ENCODE assay signal across 10 cellular contexts in the genomic region with DNA sequence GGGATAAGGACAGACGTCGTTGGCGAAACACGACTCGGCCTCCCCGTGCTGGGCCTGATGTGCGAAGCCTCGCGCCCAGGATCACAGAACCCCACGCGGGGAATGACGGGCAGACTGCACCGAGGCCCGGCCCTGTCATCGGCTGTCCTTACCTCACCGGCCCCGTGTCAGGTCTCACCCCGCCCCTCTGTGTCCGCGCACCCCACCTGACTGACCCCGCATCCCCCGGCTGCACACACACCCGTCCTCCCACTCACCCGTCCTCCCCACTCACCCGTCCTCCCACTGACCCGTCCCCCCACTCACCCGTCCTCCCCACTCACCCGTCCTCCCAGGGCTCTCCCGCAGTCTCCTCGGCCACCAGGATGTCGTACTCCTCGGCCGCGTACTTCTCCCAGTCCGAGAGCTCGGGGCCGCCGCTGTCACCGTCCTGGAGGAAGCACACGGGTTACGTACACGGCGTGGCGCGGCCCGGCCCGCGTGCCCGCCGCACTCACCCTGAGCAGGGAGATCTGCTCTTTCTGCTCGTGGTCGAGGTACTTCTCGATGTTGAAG.
"Had no signal": no experiment of that assay in that cellular context is flagged by ENCODE, and none has a peak within 500 bp of the region (broad histone marks: within the 10 kb centered on the region; RNA-seq: fewer than 3 reads in every experiment).

No MANE protein-coding gene starts in this region.

- H3K27me3 ChIP-seq: gastrocnemius medialis, heart right ventricle, suprapubic skin had no signal

- H3K9me3 ChIP-seq: gastrocnemius medialis, heart right ventricle, suprapubic skin had no signal

- DNase-seq: activated naive CD4-positive, alpha-beta T cell treated with Interleukin-2 at 50 U/mL for 16 hours; anterior cingulate cortex; gastrocnemius medialis; heart right ventricle; mesenchymal stem cell; stimulated activated CD4-positive, alpha-beta T cell treated with anti-CD3 and anti-CD28 coated beads, Interleukin-4, amount 100 ng/mL, for 1 hour; T-helper 9 cell had no signal

- H3K27ac ChIP-seq: gastrocnemius medialis, heart right ventricle, suprapubic skin had no signal

- H3K4me3 ChIP-seq: gastrocnemius medialis, heart right ventricle, suprapubic skin had no signal

- ATAC-seq: activated CD4-positive, CD25-positive, alpha-beta regulatory T cell treated with anti-CD3 and anti-CD28 coated beads, Interleukin-2, amount 50 U/mL, for 24 hours; activated T-helper 17 cell treated with anti-CD3 and anti-CD28 coated beads, Interleukin-2, amount 50 U/mL, for 72 hours; gastrocnemius medialis had no signal

- H3K4me1 ChIP-seq: gastrocnemius medialis, heart right ventricle, suprapubic skin had no signal
